ENCODE assay signal across 1 cellular context in genomic region chr7:140176271-140176701, GRCh38.
TF ChIP-seq lines count a peak whose summit lies in the region.

No MANE protein-coding gene starts in this region.

TF ChIP-seq in GM23338, 12 proteins besides CTCF, POLR2A, EP300 and RAD21 (continued from another document):
- TF ChIP-seq ZNF462 (CRISPR knock-in tag; IDR thresholded peaks at IDR 0.05) (no peak), EZH2phosphoT487 (IDR thresholded peaks at IDR 0.05; ENCODE audit: unreplicated experiment) (no peak), POLR2AphosphoS5 (IDR thresholded peaks at IDR 0.05; ENCODE audit: low read depth) (no peak), ETS1 (IDR thresholded peaks at IDR 0.05) (no peak), JUNB (IDR thresholded peaks at IDR 0.05; ENCODE audit: unreplicated experiment) (no peak), ZNF331 (CRISPR knock-in tag; IDR thresholded peaks at IDR 0.05; ENCODE audit: low read depth) (no peak)
